Comparison of ENCODE assay signal across 8 cellular contexts in genomic region chr1:156212833-156213643, GRCh38. TPM values are rescaled to one million over a fixed set of nuclear protein-coding genes. Genes with fewer than 3 reads are reported as not detected.
DNase-seq lines count a peak whose midpoint lies in the region; ATAC-seq and TF ChIP-seq lines count a peak whose summit lies in the region.

PMF1 (plus strand) TSS chr1:156213007; CDS start chr1:156213016, 9 bp downstream.

- no peaks in the 10 kb centered on the region for H3K9me3 ChIP-seq in esophagus squamous epithelium

- WGBS in esophagus squamous epithelium, 2 donors = 0% methylated on average over 31 of the region's 61 CpGs

- H3K4me3 ChIP-seq in esophagus squamous epithelium = peak within 1 kb of the TSS; percentile 63 to 76 (median 70)

- H3K36me3 ChIP-seq in esophagus squamous epithelium = peaks cover under 1 to 55% (median 8%) of the 10 kb centered on the region in 3 donors

- no peaks in the 10 kb centered on the region for H3K27me3 ChIP-seq in esophagus squamous epithelium

- peak in 2 of 4 donors; percentile 39 to 67 for TF ChIP-seq POLR2A in esophagus squamous epithelium (IDR thresholded peaks at IDR 0.05)

- peak in 2 of 6 experiments; percentile 8 to 19 for TF ChIP-seq CTCF in esophagus squamous epithelium (IDR thresholded peaks at IDR 0.05)

- peak; percentile 80 for ATAC-seq in GM21825 (IDR thresholded peaks at IDR 0.05; ENCODE audit: unreplicated experiment)

- peaks cover 14 to 47% (median 24%) of the 10 kb centered on the region in 3 donors for H3K4me1 ChIP-seq in esophagus squamous epithelium

- H3K27ac ChIP-seq in esophagus squamous epithelium = peak within 1 kb of the TSS; percentile 95 to 98 (median 96)

- DNase-seq in DMS79 treated with DMSO at 0.1 percent for 48 hours (lab: John Stamatoyannopoulos, UW) (peak; percentile 92), Kasumi-1 (lab: John Stamatoyannopoulos, UW) (peak; percentile 94 to 95), RKO (ENCODE audit: low spot score) (peak; percentile 97), activated T-helper 1 cell treated with Interleukin-2 at 50 U/mL for 16 hours (ENCODE audit: low read depth) (peak; percentile 93), esophagus squamous epithelium (lab: John Stamatoyannopoulos, UW) (peak; percentile 79), myocyte (ENCODE audit: low read depth) (peak; percentile 97)
- DNase-seq in stimulated activated CD8-positive, alpha-beta memory T cell treated with anti-CD3 and anti-CD28 coated beads, Interleukin-7, amount 100 ng/mL, for 4 hours (ENCODE audit: low read depth in 2 of 2) = peak; percentile 92 to 94

- intact Hi-C loops in esophagus squamous epithelium (cut with DNase I) = no loop called here

RNA-seq across cellular contexts. Expression of gene PMF1, which starts in this region (rescaled TPM):
- 10 to 100 TPM; 40.8 to 64.9 (median 53.5) TPM for total RNA-seq in esophagus squamous epithelium
- 81.1 and 85.0 TPM in 2 replicates for total RNA-seq in myocyte
- 37.9 TPM for polyA plus RNA-seq in myocyte (2012)

Comparison
In these comparisons a context has a peak if more than half of its experiments do, and no peak if none do; other contexts are left out.
1. Peak in every context shown above with its lines: DNase-seq, ATAC-seq, H3K4me3 ChIP-seq and H3K27ac ChIP-seq.